In genomic region chr2:16219292-16219975, GRCh38 we compare ENCODE assay signal across 29 cellular contexts.
"Had no signal": no experiment of that assay in that cellular context is flagged by ENCODE, and none has a peak within 500 bp of the region (broad histone marks: within the 10 kb centered on the region; RNA-seq: fewer than 3 reads in every experiment).

No MANE protein-coding gene starts in this region.

- DNase-seq: activated B cell treated with CpG ODN at 0.5 μM for 24 hours; activated CD4-positive, alpha-beta T cell treated with anti-CD3 and anti-CD28 coated beads, Interleukin-2, amount 50 U/mL, for 1 hour; activated CD8-positive, alpha-beta memory T cell treated with anti-CD3 and anti-CD28 coated beads for 24 hours; activated effector memory CD4-positive, alpha-beta T cell treated with Interleukin-2 at 50 U/mL for 16 hours; activated gamma-delta T cell treated with Interleukin-2 at 50 U/mL for 16 hours; activated naive CD4-positive, alpha-beta T cell treated with anti-CD3 and anti-CD28 coated beads, Interleukin-2, amount 50 U/mL, for 16 hours; activated naive CD4-positive, alpha-beta T cell treated with Interleukin-2 at 50 U/mL for 16 hours; activated T-cell treated with anti-CD3 and anti-CD28 coated beads, Interleukin-2, amount 50 U/mL, for 4 hours; amniotic stem cell; brain microvascular endothelial cell; dorsolateral prefrontal cortex; effector memory CD4-positive, alpha-beta T cell; foreskin keratinocyte; gastrocnemius medialis; T-helper 1 cell; T-helper 17 cell; T1000 had no signal

- H3K36me3 ChIP-seq: brain microvascular endothelial cell, esophagus muscularis mucosa, gastrocnemius medialis had no signal

- H3K9me3 ChIP-seq: esophagus muscularis mucosa, gastrocnemius medialis had no signal

- H3K4me1 ChIP-seq: foreskin keratinocyte, gastrocnemius medialis had no signal

- H3K27me3 ChIP-seq: brain microvascular endothelial cell, esophagus muscularis mucosa, foreskin keratinocyte, gastrocnemius medialis had no signal

- ATAC-seq: activated CD4-positive, CD25-positive, alpha-beta regulatory T cell treated with anti-CD3 and anti-CD28 coated beads, Interleukin-2, amount 50 U/mL, for 24 hours; activated CD8-positive, alpha-beta T cell treated with anti-CD3 and anti-CD28 coated beads for 36 hours; activated T-cell treated with anti-CD3 and anti-CD28 coated beads, Interleukin-2, amount 50 U/mL, for 4 hours; activated T-helper 17 cell treated with anti-CD3 and anti-CD28 coated beads, Interleukin-2, amount 50 U/mL, for 72 hours; foreskin keratinocyte; gastrocnemius medialis; T-helper 17 cell had no signal

- H3K4me3 Mint-ChIP-seq: activated B cell treated with CpG ODN at 0.5 μM for 24 hours; activated CD8-positive, alpha-beta T cell treated with anti-CD3 and anti-CD28 coated beads for 36 hours; activated naive CD8-positive, alpha-beta T cell; activated T-cell treated with anti-CD3 and anti-CD28 coated beads, Interleukin-2, amount 50 U/mL, for 4 hours; activated T-helper 17 cell treated with anti-CD3 and anti-CD28 coated beads, Interleukin-2, amount 50 U/mL, for 72 hours; central memory CD8-positive, alpha-beta T cell; dendritic cell treated with granulocyte-macrophage colony-stimulating factor and Interleukin-4, amounts not matched to agents 40 ng/mL and 50 ng/mL, for 4 days; T-helper 17 cell; T-helper 2 cell treated with Interferon-gamma antibody and Interleukin-4, amounts not matched to agents 5 μg/mL and 100 μg/mL, for 36 hours had no signal

- H3K27ac Mint-ChIP-seq: activated B cell treated with CpG ODN at 0.5 μM for 24 hours; activated CD8-positive, alpha-beta T cell treated with anti-CD3 and anti-CD28 coated beads for 36 hours; activated naive CD8-positive, alpha-beta T cell; activated T-helper 17 cell treated with anti-CD3 and anti-CD28 coated beads, Interleukin-2, amount 50 U/mL, for 72 hours; dendritic cell treated with granulocyte-macrophage colony-stimulating factor and Interleukin-4, amounts not matched to agents 40 ng/mL and 50 ng/mL, for 4 days; T-helper 17 cell; T-helper 2 cell treated with Interferon-gamma antibody and Interleukin-4, amounts not matched to agents 5 μg/mL and 100 μg/mL, for 36 hours had no signal

- H3K9me3 Mint-ChIP-seq: activated B cell treated with CpG ODN at 0.5 μM for 24 hours; activated CD8-positive, alpha-beta T cell treated with anti-CD3 and anti-CD28 coated beads for 36 hours; activated T-cell treated with anti-CD3 and anti-CD28 coated beads, Interleukin-2, amount 50 U/mL, for 4 hours; dendritic cell treated with granulocyte-macrophage colony-stimulating factor and Interleukin-4, amounts not matched to agents 40 ng/mL and 50 ng/mL, for 4 days; T-helper 2 cell treated with Interferon-gamma antibody and Interleukin-4, amounts not matched to agents 5 μg/mL and 100 μg/mL, for 36 hours had no signal

- H3K27ac ChIP-seq: brain microvascular endothelial cell, coronary artery, dorsolateral prefrontal cortex, esophagus muscularis mucosa, foreskin keratinocyte, gastrocnemius medialis, VCaP had no signal

- FAIRE-seq: astrocyte, bronchial epithelial cell had no signal

- H3K4me1 Mint-ChIP-seq: activated B cell treated with CpG ODN at 0.5 μM for 24 hours; central memory CD8-positive, alpha-beta T cell; T-helper 17 cell had no signal

- H3K36me3 Mint-ChIP-seq: activated naive CD8-positive, alpha-beta T cell had no signal

- H3K27me3 Mint-ChIP-seq: central memory CD8-positive, alpha-beta T cell; dendritic cell treated with granulocyte-macrophage colony-stimulating factor and Interleukin-4, amounts not matched to agents 40 ng/mL and 50 ng/mL, for 4 days; T-helper 17 cell had no signal

- H3K4me3 ChIP-seq: coronary artery, dorsolateral prefrontal cortex, esophagus muscularis mucosa, gastrocnemius medialis had no signal
